Comparison of ENCODE assay signal across 20 cellular contexts in genomic region chr4:123848615-123849014, GRCh38.
DNase-seq lines count a peak whose midpoint lies in the region; ATAC-seq, FAIRE-seq and TF ChIP-seq lines count a peak whose summit lies in the region.
"Had no signal": no experiment of that assay in that cellular context is flagged by ENCODE, and none has a peak within 500 bp of the region (broad histone marks: within the 10 kb centered on the region; RNA-seq: fewer than 3 reads in every experiment).

No MANE protein-coding gene starts in this region.

- H3K4me3 ChIP-seq in left ventricle myocardium inferior (no peak overlapping the region), gastrocnemius medialis (no peak overlapping the region), body of pancreas (no peak overlapping the region)
- H3K4me3 ChIP-seq: BLaER1 had no signal

- intact Hi-C loops in Right ventricle myocardium inferior (cut with DNase I) (no loop called here), cardiac septum (cut with DNase I) (no loop called here), left ventricle myocardium inferior (cut with micrococcal nuclease) (no loop called here), gastrocnemius medialis (cut with DNase I; ENCODE audit: low total_unique reads) (no loop called here), body of pancreas (cut with DNase I) (no loop called here)

- H3K4me1 ChIP-seq in left ventricle myocardium inferior (peaks cover 10% of the 10 kb centered on the region), gastrocnemius medialis (peaks cover 7 to 12% of the 10 kb centered on the region in 2 donors), body of pancreas (no peaks in the 10 kb centered on the region)
- H3K4me1 ChIP-seq: BLaER1 had no signal

- no peaks in the 10 kb centered on the region for H3K36me3 ChIP-seq in left ventricle myocardium inferior
- no peaks in the 10 kb centered on the region for H3K36me3 ChIP-seq in gastrocnemius medialis
- no peaks in the 10 kb centered on the region for H3K36me3 ChIP-seq in body of pancreas (replicated peaks in 1 of 2; ENCODE audit: insufficient read depth in 1 of 2, low read depth in 2 of 2)
- H3K36me3 ChIP-seq: BLaER1 had no signal

- FAIRE-seq in endometrium (lab: Jason Lieb, UNC), result peak; percentile 98
- FAIRE-seq: D721Med had no signal

- DNase-seq in Right ventricle myocardium inferior (ENCODE audit: missing footprints) (no peak), cardiac septum (ENCODE audit: low spot score) (no peak), left ventricle myocardium inferior (no peak), gastrocnemius medialis (no peak), body of pancreas (no peak)
- DNase-seq: CD8-positive, alpha-beta memory T cell; DMS79 treated with DMSO at 0.1 percent for 48 hours; HCEC 1CT; KG1; NCI-H1436; NCI-H2029; NCI-H2171; NCI-H446 treated with DMSO at 0.1 percent for 48 hours; NCI-H748 treated with DMSO at 0.1 percent for 48 hours had no signal

- no peak for TF ChIP-seq POLR2A in gastrocnemius medialis (IDR thresholded peaks at IDR 0.05)
- no peak for TF ChIP-seq POLR2A in body of pancreas (IDR thresholded peaks at IDR 0.05)

- TF ChIP-seq CTCF in left ventricle myocardium inferior (IDR thresholded peaks at IDR 0.05; ENCODE audit: borderline replicate concordance), result no peak
- no peak for TF ChIP-seq CTCF in gastrocnemius medialis (IDR thresholded peaks at IDR 0.05 in 4 of 5, conservative IDR thresholded peaks at IDR 0.05 in 1 of 5)
- TF ChIP-seq CTCF in body of pancreas (IDR thresholded peaks at IDR 0.05), result no peak

- ATAC-seq in Right ventricle myocardium inferior (peak; percentile 59), gastrocnemius medialis (peak in 1 of 2 donors; percentile 26), body of pancreas (no peak), GM18511 (IDR thresholded peaks at IDR 0.05; ENCODE audit: unreplicated experiment) (no peak), GM19467 (IDR thresholded peaks at IDR 0.05; ENCODE audit: unreplicated experiment) (no peak)

- H3K27me3 ChIP-seq in left ventricle myocardium inferior (ENCODE audit: low read depth) (no peaks in the 10 kb centered on the region), gastrocnemius medialis (no peaks in the 10 kb centered on the region), body of pancreas (no peaks in the 10 kb centered on the region)
- H3K27me3 ChIP-seq: BLaER1 had no signal

- H3K9me3 ChIP-seq in left ventricle myocardium inferior (replicated peaks) (peaks cover 20% of the 10 kb centered on the region), gastrocnemius medialis (no peaks in the 10 kb centered on the region), body of pancreas (no peaks in the 10 kb centered on the region)
- H3K9me3 ChIP-seq: BLaER1 had no signal

- in situ Hi-C loops in gastrocnemius medialis (cut with MboI; ENCODE audit: low sequenced_read_pairs in 4 of 4), result loop anchor here in 2 of 4 donors (25.0 kb wide), 1 partner anchor 436 kb away; no protein-coding TSS in a partner anchor

- H3K27ac ChIP-seq in left ventricle myocardium inferior (replicated peaks) (peak overlapping the region; percentile 70), gastrocnemius medialis (peak overlapping the region; percentile 20 to 62 (median 32)), body of pancreas (no peak overlapping the region)
- H3K27ac ChIP-seq: 22Rv1, BLaER1 had no signal

- WGBS in body of pancreas, 2 donors, result 49 to 56% methylated on average over 2 of the region's 2 CpGs

Comparison
In these comparisons a context has a peak if more than half of its experiments do, and no peak if none do; other contexts are left out.
1. H3K27ac ChIP-seq: peak in left ventricle myocardium inferior (single experiment) and gastrocnemius medialis (4 of 4); none in body of pancreas (0 of 4).